8 cellular contexts compared by ENCODE assay signal in genomic region chr17:27353469-27354050, GRCh38. TPM values are rescaled to one million over a fixed set of nuclear protein-coding genes. Genes with fewer than 3 reads are reported as not detected.
DNase-seq lines count a peak whose midpoint lies in the region; ATAC-seq and TF ChIP-seq lines count a peak whose summit lies in the region.

No MANE protein-coding gene starts in this region.

- H3K27me3 Mint-ChIP-seq in T-helper 2 cell treated with Interferon-gamma antibody and Interleukin-4, amounts not matched to agents 5 μg/mL and 100 μg/mL, for 36 hours (ENCODE audit: low read depth), result no peaks in the 10 kb centered on the region

- TF ChIP-seq CTCF in GM13976 (IDR thresholded peaks at IDR 0.05; ENCODE audit: borderline replicate concordance, control extremely low read depth, extremely low read depth, insufficient read depth, missing control alignments) (peak; percentile 92), ascending aorta (IDR thresholded peaks at IDR 0.05) (peak; percentile 36 to 100 (median 72))

- peak; percentile 98 for DNase-seq in GM13976 (ENCODE audit: low spot score)
- DNase-seq in NCI-H1417 treated with DMSO at 0.1 percent for 48 hours (lab: John Stamatoyannopoulos, UW), result peak; percentile 64
- peak; percentile 89 for DNase-seq in T-helper 2 cell treated with Interferon-gamma antibody and Interleukin-4, amounts not matched to agents 5 μg/mL and 100 μg/mL, for 36 hours (ENCODE audit: low spot score)
- DNase-seq in ascending aorta (ENCODE audit: low spot score in 2 of 2), result peak; percentile 74 to 96
- peak; percentile 97 for DNase-seq in hepatic stellate cell (ENCODE audit: low spot score)
- DNase-seq in retina, result peak; percentile 92

- ATAC-seq in HG02840 (IDR thresholded peaks at IDR 0.05; ENCODE audit: low FRiP score, unreplicated experiment) (peak; percentile 62), GM21367 (IDR thresholded peaks at IDR 0.05; ENCODE audit: unreplicated experiment) (no peak)

- peak overlapping the region; percentile 96 for H3K27ac Mint-ChIP-seq in T-helper 2 cell treated with Interferon-gamma antibody and Interleukin-4, amounts not matched to agents 5 μg/mL and 100 μg/mL, for 36 hours

- H3K9me3 ChIP-seq in ascending aorta, result no peaks in the 10 kb centered on the region

- peak overlapping the region; percentile 95 to 98 for H3K27ac ChIP-seq in ascending aorta

- H3K9me3 Mint-ChIP-seq in T-helper 2 cell treated with Interferon-gamma antibody and Interleukin-4, amounts not matched to agents 5 μg/mL and 100 μg/mL, for 36 hours, result no peaks in the 10 kb centered on the region

- H3K36me3 ChIP-seq in ascending aorta, result no peaks in the 10 kb centered on the region

- H3K4me3 ChIP-seq in ascending aorta, result peak overlapping the region; percentile 63 to 73

- peaks cover 3 to 11% of the 10 kb centered on the region in 2 donors for H3K4me1 ChIP-seq in ascending aorta

- H3K4me3 Mint-ChIP-seq in T-helper 2 cell treated with Interferon-gamma antibody and Interleukin-4, amounts not matched to agents 5 μg/mL and 100 μg/mL, for 36 hours, result peak overlapping the region; percentile 78

- H3K4me1 Mint-ChIP-seq in T-helper 2 cell treated with Interferon-gamma antibody and Interleukin-4, amounts not matched to agents 5 μg/mL and 100 μg/mL, for 36 hours (ENCODE audit: low read depth), result peaks cover 25% of the 10 kb centered on the region

- in situ Hi-C loops in GM13976 (cut with MboI; ENCODE audit: low sequenced_read_pairs, unreplicated experiment), result loop anchor here (10.0 kb wide), 3 partner anchors 251 to 511 kb away; no protein-coding TSS in a partner anchor

- H3K27me3 ChIP-seq in ascending aorta, result no peaks in the 10 kb centered on the region

- intact Hi-C loops in ascending aorta (cut with DNase I), result loop anchor here (1.0 to 2.0 kb wide), 7 partner anchors 31 to 248 kb away; partner anchors contain the start of genes KSR1 and WSB1

- H3K36me3 Mint-ChIP-seq in T-helper 2 cell treated with Interferon-gamma antibody and Interleukin-4, amounts not matched to agents 5 μg/mL and 100 μg/mL, for 36 hours (ENCODE audit: low read depth), result peaks cover 1% of the 10 kb centered on the region

RNA-seq across cellular contexts. Expression of gene WSB1, which starts 59.6 kb away (rescaled TPM):
- total RNA-seq in ascending aorta, result 176 TPM
